In the genomic region with DNA sequence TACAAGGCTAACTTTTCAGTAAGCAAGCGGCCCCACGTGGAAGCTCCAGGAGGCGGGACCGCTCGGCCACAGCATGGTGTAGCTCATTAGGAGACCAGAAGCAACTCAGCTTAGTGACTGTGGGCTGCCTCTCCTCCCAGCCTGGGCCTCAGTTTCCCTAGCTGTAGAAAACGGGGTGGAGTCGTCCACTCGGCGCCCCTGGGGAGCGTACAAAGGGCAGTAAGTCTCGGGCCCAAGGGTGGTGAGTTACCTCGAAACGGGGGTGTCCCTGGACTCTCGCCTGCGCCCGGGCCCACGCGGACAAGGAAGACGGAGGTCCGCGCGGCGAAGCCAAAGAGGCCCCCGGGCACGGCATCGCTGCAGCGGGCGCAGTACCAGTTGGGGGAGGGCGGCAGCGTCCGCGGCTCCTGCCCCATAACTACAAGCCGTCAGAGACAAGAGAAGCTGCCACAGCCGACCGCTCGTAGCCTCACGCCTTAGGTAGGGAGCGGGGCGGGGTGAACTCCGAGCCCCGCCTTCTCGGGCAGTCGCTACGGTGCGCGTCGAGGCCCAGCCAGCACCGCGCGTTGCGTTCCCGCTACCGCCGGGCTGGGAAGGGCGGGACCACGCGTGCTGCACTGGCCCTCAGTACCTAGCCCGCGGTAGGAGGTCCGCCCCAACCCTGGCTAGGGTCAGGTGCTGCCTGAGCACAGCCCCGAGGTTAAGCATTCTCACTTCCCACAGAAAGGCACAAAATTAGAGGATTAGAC, we compare ENCODE assay signal across 1 cellular context.
TF ChIP-seq lines count a peak whose summit lies in the region.

A gene with protein sequence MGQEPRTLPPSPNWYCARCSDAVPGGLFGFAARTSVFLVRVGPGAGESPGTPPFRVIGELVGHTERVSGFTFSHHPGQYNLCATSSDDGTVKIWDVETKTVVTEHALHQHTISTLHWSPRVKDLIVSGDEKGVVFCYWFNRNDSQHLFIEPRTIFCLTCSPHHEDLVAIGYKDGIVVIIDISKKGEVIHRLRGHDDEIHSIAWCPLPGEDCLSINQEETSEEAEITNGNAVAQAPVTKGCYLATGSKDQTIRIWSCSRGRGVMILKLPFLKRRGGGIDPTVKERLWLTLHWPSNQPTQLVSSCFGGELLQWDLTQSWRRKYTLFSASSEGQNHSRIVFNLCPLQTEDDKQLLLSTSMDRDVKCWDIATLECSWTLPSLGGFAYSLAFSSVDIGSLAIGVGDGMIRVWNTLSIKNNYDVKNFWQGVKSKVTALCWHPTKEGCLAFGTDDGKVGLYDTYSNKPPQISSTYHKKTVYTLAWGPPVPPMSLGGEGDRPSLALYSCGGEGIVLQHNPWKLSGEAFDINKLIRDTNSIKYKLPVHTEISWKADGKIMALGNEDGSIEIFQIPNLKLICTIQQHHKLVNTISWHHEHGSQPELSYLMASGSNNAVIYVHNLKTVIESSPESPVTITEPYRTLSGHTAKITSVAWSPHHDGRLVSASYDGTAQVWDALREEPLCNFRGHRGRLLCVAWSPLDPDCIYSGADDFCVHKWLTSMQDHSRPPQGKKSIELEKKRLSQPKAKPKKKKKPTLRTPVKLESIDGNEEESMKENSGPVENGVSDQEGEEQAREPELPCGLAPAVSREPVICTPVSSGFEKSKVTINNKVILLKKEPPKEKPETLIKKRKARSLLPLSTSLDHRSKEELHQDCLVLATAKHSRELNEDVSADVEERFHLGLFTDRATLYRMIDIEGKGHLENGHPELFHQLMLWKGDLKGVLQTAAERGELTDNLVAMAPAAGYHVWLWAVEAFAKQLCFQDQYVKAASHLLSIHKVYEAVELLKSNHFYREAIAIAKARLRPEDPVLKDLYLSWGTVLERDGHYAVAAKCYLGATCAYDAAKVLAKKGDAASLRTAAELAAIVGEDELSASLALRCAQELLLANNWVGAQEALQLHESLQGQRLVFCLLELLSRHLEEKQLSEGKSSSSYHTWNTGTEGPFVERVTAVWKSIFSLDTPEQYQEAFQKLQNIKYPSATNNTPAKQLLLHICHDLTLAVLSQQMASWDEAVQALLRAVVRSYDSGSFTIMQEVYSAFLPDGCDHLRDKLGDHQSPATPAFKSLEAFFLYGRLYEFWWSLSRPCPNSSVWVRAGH (N-terminal part only) (minus strand): TSS at position 494 of the 749 bp plus-strand sequence. CDS start 78 bp downstream, at position 416.

TF ChIP-seq in HEK293, 187 proteins besides CTCF, POLR2A, EP300 and RAD21 (continued from another document):
- no peak for TF ChIP-seq ZNF292 (tag by site-specific recombination; IDR thresholded peaks at IDR 0.05; ENCODE audit: borderline replicate concordance, low read depth)
- TF ChIP-seq ZNF16 (tag by site-specific recombination; IDR thresholded peaks at IDR 0.05; ENCODE audit: low read depth): no peak
- TF ChIP-seq OVOL3 (tag by site-specific recombination; IDR thresholded peaks at IDR 0.05): peak; percentile 55; the same call in 1 of the 2 replicates
- TF ChIP-seq, protein P1, sequence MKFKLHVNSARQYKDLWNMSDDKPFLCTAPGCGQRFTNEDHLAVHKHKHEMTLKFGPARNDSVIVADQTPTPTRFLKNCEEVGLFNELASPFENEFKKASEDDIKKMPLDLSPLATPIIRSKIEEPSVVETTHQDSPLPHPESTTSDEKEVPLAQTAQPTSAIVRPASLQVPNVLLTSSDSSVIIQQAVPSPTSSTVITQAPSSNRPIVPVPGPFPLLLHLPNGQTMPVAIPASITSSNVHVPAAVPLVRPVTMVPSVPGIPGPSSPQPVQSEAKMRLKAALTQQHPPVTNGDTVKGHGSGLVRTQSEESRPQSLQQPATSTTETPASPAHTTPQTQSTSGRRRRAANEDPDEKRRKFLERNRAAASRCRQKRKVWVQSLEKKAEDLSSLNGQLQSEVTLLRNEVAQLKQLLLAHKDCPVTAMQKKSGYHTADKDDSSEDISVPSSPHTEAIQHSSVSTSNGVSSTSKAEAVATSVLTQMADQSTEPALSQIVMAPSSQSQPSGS (tag by site-specific recombination; IDR thresholded peaks at IDR 0.05; ENCODE audit: low read depth): no peak
- TF ChIP-seq, protein P2, sequence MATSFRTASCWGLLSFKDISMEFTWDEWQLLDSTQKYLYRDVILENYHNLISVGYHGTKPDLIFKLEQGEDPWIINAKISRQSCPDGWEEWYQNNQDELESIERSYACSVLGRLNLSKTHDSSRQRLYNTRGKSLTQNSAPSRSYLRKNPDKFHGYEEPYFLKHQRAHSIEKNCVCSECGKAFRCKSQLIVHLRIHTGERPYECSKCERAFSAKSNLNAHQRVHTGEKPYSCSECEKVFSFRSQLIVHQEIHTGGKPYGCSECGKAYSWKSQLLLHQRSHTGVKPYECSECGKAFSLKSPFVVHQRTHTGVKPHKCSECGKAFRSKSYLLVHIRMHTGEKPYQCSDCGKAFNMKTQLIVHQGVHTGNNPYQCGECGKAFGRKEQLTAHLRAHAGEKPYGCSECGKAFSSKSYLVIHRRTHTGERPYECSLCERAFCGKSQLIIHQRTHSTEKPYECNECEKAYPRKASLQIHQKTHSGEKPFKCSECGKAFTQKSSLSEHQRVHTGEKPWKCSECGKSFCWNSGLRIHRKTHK (tag by site-specific recombination; IDR thresholded peaks at IDR 0.05): no peak
- TF ChIP-seq ZNF473 (tag by site-specific recombination; IDR thresholded peaks at IDR 0.05): no peak
- TF ChIP-seq ZNF707 (tag by site-specific recombination; IDR thresholded peaks at IDR 0.05): no peak
- TF ChIP-seq, protein P3, sequence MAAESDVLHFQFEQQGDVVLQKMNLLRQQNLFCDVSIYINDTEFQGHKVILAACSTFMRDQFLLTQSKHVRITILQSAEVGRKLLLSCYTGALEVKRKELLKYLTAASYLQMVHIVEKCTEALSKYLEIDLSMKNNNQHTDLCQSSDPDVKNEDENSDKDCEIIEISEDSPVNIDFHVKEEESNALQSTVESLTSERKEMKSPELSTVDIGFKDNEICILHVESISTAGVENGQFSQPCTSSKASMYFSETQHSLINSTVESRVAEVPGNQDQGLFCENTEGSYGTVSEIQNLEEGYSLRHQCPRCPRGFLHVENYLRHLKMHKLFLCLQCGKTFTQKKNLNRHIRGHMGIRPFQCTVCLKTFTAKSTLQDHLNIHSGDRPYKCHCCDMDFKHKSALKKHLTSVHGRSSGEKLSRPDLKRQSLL (tag by site-specific recombination; IDR thresholded peaks at IDR 0.05): no peak
